ENCODE assay signal across 17 cellular contexts in genomic region chr2:42908538-42909200, GRCh38.
DNase-seq lines count a peak whose midpoint lies in the region; ATAC-seq and TF ChIP-seq lines count a peak whose summit lies in the region.
"Had no signal": no experiment of that assay in that cellular context is flagged by ENCODE, and none has a peak within 500 bp of the region (broad histone marks: within the 10 kb centered on the region; RNA-seq: fewer than 3 reads in every experiment).

No MANE protein-coding gene starts in this region.

- H3K36me3 ChIP-seq in breast epithelium (no peaks in the 10 kb centered on the region), mammary epithelial cell (ENCODE audit: insufficient read depth, low read length) (no peaks in the 10 kb centered on the region), upper lobe of right lung (no peaks in the 10 kb centered on the region)

- BruUV-seq in mammary epithelial cell (replicated peaks; lab: Mats Ljungman, UMichigan), result no TSS peak

- no peaks in the 10 kb centered on the region for H3K79me2 ChIP-seq in mammary epithelial cell (ENCODE audit: insufficient read depth, low read length)

- dilution Hi-C loops in mammary epithelial cell (cut with HindIII; ENCODE audit: low sequenced_read_pairs), result no loop called here

- H3K36me3 Mint-ChIP-seq in nephron progenitor cell (ENCODE audit: low read depth), result no peaks in the 10 kb centered on the region
- no peaks in the 10 kb centered on the region for H3K36me3 Mint-ChIP-seq in activated T-cell treated with anti-CD3 and anti-CD28 coated beads, Interleukin-2, amount 50 U/mL, for 72 hours (ENCODE audit: insufficient read depth in 2 of 2)

- no peak overlapping the region for H3K4me2 ChIP-seq in mammary epithelial cell (ENCODE audit: insufficient read depth, low read depth, low read length)
- H3K4me2 ChIP-seq: GM23338 had no signal

- H2AFZ ChIP-seq in mammary epithelial cell (ENCODE audit: low read depth, low read length), result no peak overlapping the region
- H2AFZ ChIP-seq: GM23338 had no signal

- no peak for ATAC-seq in upper lobe of right lung
- ATAC-seq in activated T-cell treated with anti-CD3 and anti-CD28 coated beads, Interleukin-2, amount 50 U/mL, for 72 hours (replicated peaks in 1 of 2), result no peak
- ATAC-seq: activated CD4-positive, CD25-positive, alpha-beta regulatory T cell treated with anti-CD3 and anti-CD28 coated beads, Interleukin-2, amount 50 U/mL, for 24 hours; GM23338; mucosa of descending colon had no signal

- peaks cover 19 to 26% of the 10 kb centered on the region in 2 donors for H3K4me1 ChIP-seq in breast epithelium
- peaks cover 13% of the 10 kb centered on the region for H3K4me1 ChIP-seq in mammary epithelial cell (ENCODE audit: insufficient read depth, low read length)
- H3K4me1 ChIP-seq in upper lobe of right lung, result peaks cover 47% of the 10 kb centered on the region

- TF ChIP-seq POLR2A in breast epithelium (IDR thresholded peaks at IDR 0.05), result no peak

- peaks cover 60% of the 10 kb centered on the region for H3K4me1 Mint-ChIP-seq in nephron progenitor cell
- H3K4me1 Mint-ChIP-seq in activated T-cell treated with anti-CD3 and anti-CD28 coated beads, Interleukin-2, amount 50 U/mL, for 72 hours (ENCODE audit: low read depth), result peaks cover 5% of the 10 kb centered on the region

- DNase-seq in breast epithelium (ENCODE audit: low spot score in 2 of 2) (no peak), mammary epithelial cell (no peak), coronary artery (ENCODE audit: low spot score) (peak; percentile 60), nephron progenitor cell (no peak), upper lobe of right lung (no peak), NCI-H526 (lab: John Stamatoyannopoulos, UW) (no peak), posterior cingulate gyrus (no peak)
- no peak for DNase-seq in activated T-cell treated with anti-CD3 and anti-CD28 coated beads, Interleukin-2, amount 50 U/mL, for 72 hours
- DNase-seq: 8988T; endodermal cell; mucosa of descending colon; NCI-H1105; NCI-H524 treated with DMSO at 0.1 percent for 48 hours; OCI-M1; stimulated activated CD4-positive, alpha-beta T cell treated with anti-CD3 and anti-CD28 coated beads, Interleukin-4, amount 100 ng/mL, for 1 hour had no signal

- no peak for TF ChIP-seq CTCF in breast epithelium (IDR thresholded peaks at IDR 0.05)
- TF ChIP-seq CTCF in mammary epithelial cell (conservative IDR thresholded peaks at IDR 0.05 in 1 of 2, IDR thresholded peaks at IDR 0.05 in 1 of 2; ENCODE audit: extremely low read depth in 1 of 2, insufficient read depth in 1 of 2, low read depth in 1 of 2, low read length in 2 of 2), result no peak
- no peak for TF ChIP-seq CTCF in coronary artery (IDR thresholded peaks at IDR 0.05)
- TF ChIP-seq CTCF in nephron progenitor cell (IDR thresholded peaks at IDR 0.05), result no peak
- TF ChIP-seq CTCF in upper lobe of right lung (IDR thresholded peaks at IDR 0.05), result no peak

- in situ Hi-C loops in mammary epithelial cell (cut with MboI; ENCODE audit: low sequenced_read_pairs in 2 of 2), result no loop called here

- H3K9me3 ChIP-seq in breast epithelium (no peaks in the 10 kb centered on the region), mammary epithelial cell (replicated peaks; ENCODE audit: insufficient read depth, low read length) (no peaks in the 10 kb centered on the region), upper lobe of right lung (no peaks in the 10 kb centered on the region)
- H3K9me3 ChIP-seq: mucosa of descending colon had no signal

- 91% methylated on average over 6 of the region's 6 CpGs for WGBS in mammary epithelial cell (ENCODE audit: low coverage, missing lambda C conversion rate)

- intact Hi-C loops in breast epithelium (cut with DNase I; ENCODE audit: low total_unique reads), result no loop called here
- intact Hi-C loops in mammary epithelial cell (cut with micrococcal nuclease), result no loop called here
- intact Hi-C loops in upper lobe of right lung (cut with DNase I), result no loop called here
- intact Hi-C loops in posterior cingulate gyrus (cut with DNase I), result no loop called here

- no peak overlapping the region for H3K9ac ChIP-seq in mammary epithelial cell (ENCODE audit: insufficient read depth, low read length)

- no peaks in the 10 kb centered on the region for H4K20me1 ChIP-seq in mammary epithelial cell (ENCODE audit: insufficient read depth, low read length)

- H3K27ac ChIP-seq in breast epithelium, result peak overlapping the region; percentile 90 to 95
- H3K27ac ChIP-seq in mammary epithelial cell (ENCODE audit: insufficient read depth, low read depth, low read length), result no peak overlapping the region
- H3K27ac ChIP-seq in coronary artery, result peak overlapping the region; percentile 60 to 91
- H3K27ac ChIP-seq in upper lobe of right lung, result peak overlapping the region; percentile 37

- CTCF ChIA-PET in mammary epithelial cell (lab: Charles Lee; ENCODE audit: low non-redundant PET), result no interaction called here

- H3K27ac Mint-ChIP-seq in nephron progenitor cell, result peak overlapping the region; percentile 54
- no peak overlapping the region for H3K27ac Mint-ChIP-seq in activated T-cell treated with anti-CD3 and anti-CD28 coated beads, Interleukin-2, amount 50 U/mL, for 72 hours
- H3K27ac Mint-ChIP-seq: endodermal cell, GM23338 had no signal

- H3K27me3 Mint-ChIP-seq in nephron progenitor cell (ENCODE audit: low read depth, poor library complexity), result peaks cover 19% of the 10 kb centered on the region
- peaks cover 13% of the 10 kb centered on the region for H3K27me3 Mint-ChIP-seq in activated T-cell treated with anti-CD3 and anti-CD28 coated beads, Interleukin-2, amount 50 U/mL, for 72 hours (ENCODE audit: low read depth)

- H3K27me3 ChIP-seq in breast epithelium (no peaks in the 10 kb centered on the region), mammary epithelial cell (ENCODE audit: insufficient read depth, low read length) (no peaks in the 10 kb centered on the region), upper lobe of right lung (peaks cover 12% of the 10 kb centered on the region)

- H3K4me3 ChIP-seq in breast epithelium (no peak overlapping the region), mammary epithelial cell (replicated peaks in 1 of 3; ENCODE audit: insufficient read depth in 1 of 3, low read depth in 2 of 3, low read length in 3 of 3) (no peak overlapping the region), coronary artery (no peak overlapping the region), upper lobe of right lung (no peak overlapping the region)
- H3K4me3 ChIP-seq: GM23338, mucosa of descending colon had no signal

- H3K9me3 Mint-ChIP-seq in nephron progenitor cell, result no peaks in the 10 kb centered on the region
- H3K9me3 Mint-ChIP-seq in activated T-cell treated with anti-CD3 and anti-CD28 coated beads, Interleukin-2, amount 50 U/mL, for 72 hours, result no peaks in the 10 kb centered on the region
- H3K9me3 Mint-ChIP-seq: endodermal cell, GM23338 had no signal

- no peak overlapping the region for H3K4me3 Mint-ChIP-seq in nephron progenitor cell
- H3K4me3 Mint-ChIP-seq in activated T-cell treated with anti-CD3 and anti-CD28 coated beads, Interleukin-2, amount 50 U/mL, for 72 hours, result no peak overlapping the region
- H3K4me3 Mint-ChIP-seq: endodermal cell, GM23338 had no signal
